Comparison of ENCODE assay signal across 24 cellular contexts in genomic region chr2:119156105-119156890, GRCh38. TPM values are rescaled to one million over a fixed set of nuclear protein-coding genes. Genes with fewer than 3 reads are reported as not detected.
DNase-seq lines count a peak whose midpoint lies in the region; ATAC-seq, FAIRE-seq and TF ChIP-seq lines count a peak whose summit lies in the region.
"Had no signal": no experiment of that assay in that cellular context is flagged by ENCODE, and none has a peak within 500 bp of the region (broad histone marks: within the 10 kb centered on the region; RNA-seq: fewer than 3 reads in every experiment).

No MANE protein-coding gene starts in this region.

- intact Hi-C loops in ovary (cut with DNase I), result no loop called here

- H3K27ac ChIP-seq in HEK293 (ENCODE audit: extremely low read depth, low read depth, low read length), result no peak overlapping the region
- H3K27ac ChIP-seq in ovary, result no peak overlapping the region
- H3K27ac ChIP-seq: upper lobe of right lung had no signal

- 6 to 10% (median 7%) methylated on average over 40 of the region's 40 CpGs for WGBS in ovary, 3 donors

- no peak for TF ChIP-seq EP300 in ovary (IDR thresholded peaks at IDR 0.05)

- DNase-seq in bronchial epithelial cell (ENCODE audit: low read depth) (peak; percentile 11), progenitor cell of endocrine pancreas (ENCODE audit: low spot score, unreplicated experiment) (no peak), ovary (no peak)
- no peak for DNase-seq in activated T-cell treated with anti-CD3 and anti-CD28 coated beads, Interleukin-2, amount 50 U/mL, for 24 hours
- DNase-seq: activated CD4-positive, alpha-beta T cell treated with anti-CD3 and anti-CD28 coated beads, Interleukin-2, amount 50 U/mL, for 48 hours; activated naive CD8-positive, alpha-beta T cell treated with anti-CD3 and anti-CD28 coated beads for 36 hours; CD4-positive, alpha-beta memory T cell; DND-41; effector memory CD4-positive, alpha-beta T cell; hypothalamus; Karpas-422; naive B cell; NCI-H1105 treated with DMSO at 0.1 percent for 48 hours; NCI-H526 treated with DMSO at 0.1 percent for 48 hours; stimulated activated naive CD8-positive, alpha-beta T cell treated with anti-CD3 and anti-CD28 coated beads, Interleukin-15, Interleukin-2, amounts not matched to agents 100 U/mL and 50 U/mL, for 24 hours; upper lobe of right lung had no signal

- no peaks in the 10 kb centered on the region for H3K9me3 ChIP-seq in HEK293 (ENCODE audit: control insufficient read depth, insufficient read depth, low read depth, low read length)
- H3K9me3 ChIP-seq in iPS-18c (ENCODE audit: control insufficient read depth, insufficient read depth, low read length), result peaks cover 2% of the 10 kb centered on the region
- no peaks in the 10 kb centered on the region for H3K9me3 ChIP-seq in ovary
- H3K9me3 ChIP-seq: HAP-1, upper lobe of right lung had no signal

- H3K27me3 ChIP-seq in bronchial epithelial cell (ENCODE audit: control insufficient read depth, insufficient read depth, low read length) (peaks cover 53% of the 10 kb centered on the region), ovary (peaks cover 4% of the 10 kb centered on the region)

- CTCF ChIA-PET in HEK293 (lab: Yijun Ruan, JAX), result no interaction called here

- H3K4me3 ChIP-seq in HEK293 (ENCODE audit: low read depth, low read length) (no peak overlapping the region), bronchial epithelial cell (ENCODE audit: low read depth, low read length) (no peak overlapping the region), iPS-18c (ENCODE audit: insufficient read depth, low read depth, low read length) (peak overlapping the region; percentile 62), ovary (no peak overlapping the region)
- H3K4me3 ChIP-seq: HAP-1, lung, upper lobe of right lung had no signal

- no peak for FAIRE-seq in bronchial epithelial cell (lab: Jason Lieb, UNC)
- FAIRE-seq: RCC 7860 had no signal

- no peaks in the 10 kb centered on the region for H3K36me3 Mint-ChIP-seq in progenitor cell of endocrine pancreas (ENCODE audit: insufficient read depth)
- H3K36me3 Mint-ChIP-seq in activated T-cell treated with anti-CD3 and anti-CD28 coated beads, Interleukin-2, amount 50 U/mL, for 24 hours (ENCODE audit: low read depth), result no peaks in the 10 kb centered on the region
- no peaks in the 10 kb centered on the region for H3K36me3 Mint-ChIP-seq in activated T-helper 17 cell treated with anti-CD3 and anti-CD28 coated beads, Interleukin-2, amount 50 U/mL, for 72 hours (ENCODE audit: low read depth)
- H3K36me3 Mint-ChIP-seq: activated naive CD8-positive, alpha-beta T cell treated with anti-CD3 and anti-CD28 coated beads for 36 hours; CD4-positive, alpha-beta memory T cell had no signal

- no peak for TF ChIP-seq CTCF in HEK293 (tag by site-specific recombination; IDR thresholded peaks at IDR 0.05)
- TF ChIP-seq CTCF in bronchial epithelial cell (IDR thresholded peaks at IDR 0.05; ENCODE audit: insufficient read depth, low read length, severe bottlenecking), result no peak
- no peak for TF ChIP-seq CTCF in progenitor cell of endocrine pancreas (IDR thresholded peaks at IDR 0.05; ENCODE audit: unreplicated experiment)
- no peak for TF ChIP-seq CTCF in ovary (IDR thresholded peaks at IDR 0.05)

- peaks cover 7% of the 10 kb centered on the region for H3K4me1 Mint-ChIP-seq in progenitor cell of endocrine pancreas (ENCODE audit: low read depth)
- H3K4me1 Mint-ChIP-seq in activated T-cell treated with anti-CD3 and anti-CD28 coated beads, Interleukin-2, amount 50 U/mL, for 24 hours (ENCODE audit: low read depth), result peaks cover 2% of the 10 kb centered on the region
- H3K4me1 Mint-ChIP-seq in activated T-helper 17 cell treated with anti-CD3 and anti-CD28 coated beads, Interleukin-2, amount 50 U/mL, for 72 hours, result no peaks in the 10 kb centered on the region

- peak overlapping the region; percentile 55 for H3K4me3 Mint-ChIP-seq in progenitor cell of endocrine pancreas (ENCODE audit: low read depth)
- no peak overlapping the region for H3K4me3 Mint-ChIP-seq in activated T-cell treated with anti-CD3 and anti-CD28 coated beads, Interleukin-2, amount 50 U/mL, for 24 hours
- H3K4me3 Mint-ChIP-seq in activated T-helper 17 cell treated with anti-CD3 and anti-CD28 coated beads, Interleukin-2, amount 50 U/mL, for 72 hours, result no peak overlapping the region
- H3K4me3 Mint-ChIP-seq: activated naive CD8-positive, alpha-beta T cell treated with anti-CD3 and anti-CD28 coated beads for 36 hours; CD4-positive, alpha-beta memory T cell; naive B cell had no signal

- peaks cover 87% of the 10 kb centered on the region for H3K27me3 Mint-ChIP-seq in progenitor cell of endocrine pancreas
- peaks cover 71% of the 10 kb centered on the region for H3K27me3 Mint-ChIP-seq in activated T-cell treated with anti-CD3 and anti-CD28 coated beads, Interleukin-2, amount 50 U/mL, for 24 hours
- H3K27me3 Mint-ChIP-seq in activated T-helper 17 cell treated with anti-CD3 and anti-CD28 coated beads, Interleukin-2, amount 50 U/mL, for 72 hours, result peaks cover 45% of the 10 kb centered on the region

- H3K4me1 ChIP-seq in HEK293 (ENCODE audit: control insufficient read depth, insufficient read depth, low read length) (no peaks in the 10 kb centered on the region), ovary (ENCODE audit: insufficient read depth) (peaks cover 4% of the 10 kb centered on the region)
- H3K4me1 ChIP-seq: HAP-1 had no signal

- POLR2A ChIA-PET in HEK293 (lab: Yijun Ruan, JAX), result no interaction called here

- no peak for ATAC-seq in HG02884 (IDR thresholded peaks at IDR 0.05; ENCODE audit: unreplicated experiment)
- no peak for ATAC-seq in activated T-helper 17 cell treated with anti-CD3 and anti-CD28 coated beads, Interleukin-2, amount 50 U/mL, for 72 hours (replicated peaks)
- ATAC-seq: stimulated activated naive CD8-positive, alpha-beta T cell treated with anti-CD3 and anti-CD28 coated beads, Interleukin-15, Interleukin-2, amounts not matched to agents 100 U/mL and 50 U/mL, for 24 hours had no signal

- no peaks in the 10 kb centered on the region for H3K36me3 ChIP-seq in HEK293 (ENCODE audit: control insufficient read depth in 2 of 2, insufficient read depth in 1 of 2, low read length in 2 of 2)
- no peaks in the 10 kb centered on the region for H3K36me3 ChIP-seq in bronchial epithelial cell (ENCODE audit: control insufficient read depth, insufficient read depth, low read length)
- H3K36me3 ChIP-seq in ovary, result no peaks in the 10 kb centered on the region
- H3K36me3 ChIP-seq: HAP-1, upper lobe of right lung had no signal

- peak overlapping the region; percentile 41 for H3K27ac Mint-ChIP-seq in progenitor cell of endocrine pancreas
- no peak overlapping the region for H3K27ac Mint-ChIP-seq in activated T-cell treated with anti-CD3 and anti-CD28 coated beads, Interleukin-2, amount 50 U/mL, for 24 hours
- H3K27ac Mint-ChIP-seq in activated T-helper 17 cell treated with anti-CD3 and anti-CD28 coated beads, Interleukin-2, amount 50 U/mL, for 72 hours, result no peak overlapping the region
- H3K27ac Mint-ChIP-seq: activated naive CD8-positive, alpha-beta T cell treated with anti-CD3 and anti-CD28 coated beads for 36 hours; naive B cell had no signal

- H3K9me3 Mint-ChIP-seq in progenitor cell of endocrine pancreas (ENCODE audit: low read depth), result no peaks in the 10 kb centered on the region
- H3K9me3 Mint-ChIP-seq in activated T-cell treated with anti-CD3 and anti-CD28 coated beads, Interleukin-2, amount 50 U/mL, for 24 hours, result no peaks in the 10 kb centered on the region
- no peaks in the 10 kb centered on the region for H3K9me3 Mint-ChIP-seq in activated T-helper 17 cell treated with anti-CD3 and anti-CD28 coated beads, Interleukin-2, amount 50 U/mL, for 72 hours
- H3K9me3 Mint-ChIP-seq: activated naive CD8-positive, alpha-beta T cell treated with anti-CD3 and anti-CD28 coated beads for 36 hours had no signal

- TF ChIP-seq POLR2A in ovary (IDR thresholded peaks at IDR 0.05), result no peak

TF ChIP-seq in HEK293, 187 proteins besides CTCF, POLR2A, EP300 and RAD21:
- no peak for TF ChIP-seq ZNF629 (tag by site-specific recombination; IDR thresholded peaks at IDR 0.05)
- TF ChIP-seq KLF8 (tag by site-specific recombination; IDR thresholded peaks at IDR 0.05), result 0 out of 2 replicates have a peak, but pooled peaks have one; percentile 15
- TF ChIP-seq KLF1 (tag by site-specific recombination; IDR thresholded peaks at IDR 0.05), result 0 out of 2 replicates have a peak, but pooled peaks have one; percentile 14

RNA-seq across cellular contexts. Expression of gene C1QL2, which starts 2.3 kb away (rescaled TPM):
- not detected in 2 replicates for total RNA-seq in bronchial epithelial cell
- 0.14 and 0.24 TPM in 2 replicates for total RNA-seq in progenitor cell of endocrine pancreas
- under 1 TPM in 4 of 7 donors, not detected in 3; 0.10 to 0.23 (median 0.17) TPM for total RNA-seq in ovary
- polyA plus RNA-seq in ovary, result not detected
- not detected for total RNA-seq in activated T-helper 17 cell treated with anti-CD3 and anti-CD28 coated beads, Interleukin-2, amount 50 U/mL, for 72 hours
- total RNA-seq: activated naive CD8-positive, alpha-beta T cell treated with anti-CD3 and anti-CD28 coated beads for 36 hours; CD4-positive, alpha-beta memory T cell; upper lobe of right lung had no signal
- polyA plus RNA-seq: AG04450; CD4-positive, alpha-beta memory T cell had no signal
